In the genomic region with DNA sequence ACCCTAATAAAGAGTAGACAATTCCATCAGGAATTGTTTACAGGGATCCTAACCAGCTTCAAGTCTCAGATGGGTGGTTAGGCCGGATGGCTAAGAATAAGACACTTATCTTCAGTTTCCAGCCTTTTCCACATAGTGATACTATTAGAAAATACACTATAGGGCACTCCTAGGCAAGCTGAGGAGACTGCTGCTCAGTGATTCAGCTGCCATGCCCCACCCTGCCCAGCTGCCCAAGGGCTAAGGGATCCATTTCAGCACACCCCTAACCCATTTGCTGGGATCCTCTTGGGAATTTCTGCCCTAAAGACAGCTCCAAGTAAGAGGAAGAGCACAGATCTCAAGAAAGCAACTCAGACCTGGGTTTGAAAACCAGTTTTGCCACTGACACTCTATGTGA, we compare ENCODE assay signal across 1 cellular context.
TF ChIP-seq lines count a peak whose summit lies in the region.

No MANE protein-coding gene starts in this region.

TF ChIP-seq in WTC11, 78 proteins besides CTCF, POLR2A, EP300 and RAD21:
- TF ChIP-seq TEAD1 (CRISPR knock-in tag; IDR thresholded peaks at IDR 0.05) (no peak), ZNF121 (CRISPR knock-in tag; IDR thresholded peaks at IDR 0.05) (no peak), ZNF512 (CRISPR knock-in tag; IDR thresholded peaks at IDR 0.05; ENCODE audit: borderline replicate concordance) (no peak), ZNF317 (CRISPR knock-in tag; IDR thresholded peaks at IDR 0.05; ENCODE audit: borderline replicate concordance, low read depth) (no peak), SMAD3 (CRISPR knock-in tag; IDR thresholded peaks at IDR 0.05; ENCODE audit: borderline replicate concordance) (no peak), NFATC4 (CRISPR knock-in tag; IDR thresholded peaks at IDR 0.05) (no peak), PRDM15 (CRISPR knock-in tag; IDR thresholded peaks at IDR 0.05) (no peak), ESRRA (CRISPR knock-in tag; IDR thresholded peaks at IDR 0.05; ENCODE audit: borderline replicate concordance) (no peak), ZNF281 (CRISPR knock-in tag; IDR thresholded peaks at IDR 0.05) (no peak), SMAD4 (CRISPR knock-in tag; IDR thresholded peaks at IDR 0.05) (no peak), GRHL2 (CRISPR knock-in tag; IDR thresholded peaks at IDR 0.05; ENCODE audit: insufficient replicate concordance, severe bottlenecking) (no peak), KAT7 (CRISPR knock-in tag; IDR thresholded peaks at IDR 0.05; ENCODE audit: borderline replicate concordance) (no peak)
- TF ChIP-seq, protein P1, sequence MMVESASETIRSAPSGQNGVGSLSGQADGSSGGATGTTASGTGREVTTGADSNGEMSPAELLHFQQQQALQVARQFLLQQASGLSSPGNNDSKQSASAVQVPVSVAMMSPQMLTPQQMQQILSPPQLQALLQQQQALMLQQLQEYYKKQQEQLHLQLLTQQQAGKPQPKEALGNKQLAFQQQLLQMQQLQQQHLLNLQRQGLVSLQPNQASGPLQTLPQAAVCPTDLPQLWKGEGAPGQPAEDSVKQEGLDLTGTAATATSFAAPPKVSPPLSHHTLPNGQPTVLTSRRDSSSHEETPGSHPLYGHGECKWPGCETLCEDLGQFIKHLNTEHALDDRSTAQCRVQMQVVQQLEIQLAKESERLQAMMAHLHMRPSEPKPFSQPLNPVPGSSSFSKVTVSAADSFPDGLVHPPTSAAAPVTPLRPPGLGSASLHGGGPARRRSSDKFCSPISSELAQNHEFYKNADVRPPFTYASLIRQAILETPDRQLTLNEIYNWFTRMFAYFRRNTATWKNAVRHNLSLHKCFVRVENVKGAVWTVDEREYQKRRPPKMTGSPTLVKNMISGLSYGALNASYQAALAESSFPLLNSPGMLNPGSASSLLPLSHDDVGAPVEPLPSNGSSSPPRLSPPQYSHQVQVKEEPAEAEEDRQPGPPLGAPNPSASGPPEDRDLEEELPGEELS (CRISPR knock-in tag; IDR thresholded peaks at IDR 0.05): no peak
- TF ChIP-seq, protein P2, sequence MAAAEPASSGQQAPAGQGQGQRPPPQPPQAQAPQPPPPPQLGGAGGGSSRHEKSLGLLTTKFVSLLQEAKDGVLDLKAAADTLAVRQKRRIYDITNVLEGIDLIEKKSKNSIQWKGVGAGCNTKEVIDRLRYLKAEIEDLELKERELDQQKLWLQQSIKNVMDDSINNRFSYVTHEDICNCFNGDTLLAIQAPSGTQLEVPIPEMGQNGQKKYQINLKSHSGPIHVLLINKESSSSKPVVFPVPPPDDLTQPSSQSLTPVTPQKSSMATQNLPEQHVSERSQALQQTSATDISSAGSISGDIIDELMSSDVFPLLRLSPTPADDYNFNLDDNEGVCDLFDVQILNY (CRISPR knock-in tag; IDR thresholded peaks at IDR 0.05): no peak
- TF ChIP-seq, protein P3, sequence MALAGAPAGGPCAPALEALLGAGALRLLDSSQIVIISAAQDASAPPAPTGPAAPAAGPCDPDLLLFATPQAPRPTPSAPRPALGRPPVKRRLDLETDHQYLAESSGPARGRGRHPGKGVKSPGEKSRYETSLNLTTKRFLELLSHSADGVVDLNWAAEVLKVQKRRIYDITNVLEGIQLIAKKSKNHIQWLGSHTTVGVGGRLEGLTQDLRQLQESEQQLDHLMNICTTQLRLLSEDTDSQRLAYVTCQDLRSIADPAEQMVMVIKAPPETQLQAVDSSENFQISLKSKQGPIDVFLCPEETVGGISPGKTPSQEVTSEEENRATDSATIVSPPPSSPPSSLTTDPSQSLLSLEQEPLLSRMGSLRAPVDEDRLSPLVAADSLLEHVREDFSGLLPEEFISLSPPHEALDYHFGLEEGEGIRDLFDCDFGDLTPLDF (CRISPR knock-in tag; IDR thresholded peaks at IDR 0.05): no peak
- TF ChIP-seq, protein P4, sequence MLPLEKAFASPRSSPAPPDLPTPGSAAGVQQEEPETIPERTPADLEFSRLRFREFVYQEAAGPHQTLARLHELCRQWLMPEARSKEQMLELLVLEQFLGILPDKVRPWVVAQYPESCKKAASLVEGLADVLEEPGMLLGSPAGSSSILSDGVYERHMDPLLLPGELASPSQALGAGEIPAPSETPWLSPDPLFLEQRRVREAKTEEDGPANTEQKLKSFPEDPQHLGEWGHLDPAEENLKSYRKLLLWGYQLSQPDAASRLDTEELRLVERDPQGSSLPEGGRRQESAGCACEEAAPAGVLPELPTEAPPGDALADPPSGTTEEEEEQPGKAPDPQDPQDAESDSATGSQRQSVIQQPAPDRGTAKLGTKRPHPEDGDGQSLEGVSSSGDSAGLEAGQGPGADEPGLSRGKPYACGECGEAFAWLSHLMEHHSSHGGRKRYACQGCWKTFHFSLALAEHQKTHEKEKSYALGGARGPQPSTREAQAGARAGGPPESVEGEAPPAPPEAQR (CRISPR knock-in tag; IDR thresholded peaks at IDR 0.05): no peak
TF ChIP-seq in WTC11: peak in this region for 0.
